22 cellular contexts compared by ENCODE assay signal in genomic region chr5:180628827-180629702, GRCh38. TPM values are rescaled to one million over a fixed set of nuclear protein-coding genes. Genes with fewer than 3 reads are reported as not detected.
DNase-seq lines count a peak whose midpoint lies in the region; ATAC-seq and TF ChIP-seq lines count a peak whose summit lies in the region.
"Had no signal": no experiment of that assay in that cellular context is flagged by ENCODE, and none has a peak within 500 bp of the region (broad histone marks: within the 10 kb centered on the region; RNA-seq: fewer than 3 reads in every experiment).

No MANE protein-coding gene starts in this region.

- no peak overlapping the region for H3K18ac ChIP-seq in mesenchymal stem cell (ENCODE audit: low read depth in 1 of 2, low read length in 2 of 2)

- H2AK5ac ChIP-seq in mesenchymal stem cell (ENCODE audit: low read length, severe bottlenecking), result no peak overlapping the region

- H2AFZ ChIP-seq in mesenchymal stem cell (ENCODE audit: low read depth, low read length), result no peak overlapping the region

- ATAC-seq in Right ventricle myocardium inferior (no peak), left ventricle myocardium superior (no peak)
- ATAC-seq: A549 had no signal

- peaks cover 0 to 4% of the 10 kb centered on the region in 2 donors for H3K4me1 ChIP-seq in right atrium auricular region
- no peaks in the 10 kb centered on the region for H3K4me1 ChIP-seq in mesenchymal stem cell (ENCODE audit: control insufficient read depth, insufficient read depth, low read depth, low read length)
- H3K4me1 ChIP-seq: A549, BE2C had no signal

- no peak overlapping the region for H3K4me2 ChIP-seq in mesenchymal stem cell (ENCODE audit: low read length, poor library complexity, severe bottlenecking)
- H3K4me2 ChIP-seq: A549 had no signal

- H3K9me3 ChIP-seq in right atrium auricular region, result no peaks in the 10 kb centered on the region
- H3K9me3 ChIP-seq in mesenchymal stem cell (ENCODE audit: control insufficient read depth, low read length), result no peaks in the 10 kb centered on the region
- H3K9me3 ChIP-seq: A549; BE2C; BLaER1 treated with 17β-estradiol and CSF1 and Interleukin-3, amounts not matched to agents 10 nM and 100 nM had no signal

- H2BK15ac ChIP-seq in mesenchymal stem cell (ENCODE audit: low read depth, poor library complexity, severe bottlenecking), result no peak overlapping the region

- H3K27me3 ChIP-seq in right atrium auricular region (no peaks in the 10 kb centered on the region), mesenchymal stem cell (ENCODE audit: control insufficient read depth in 1 of 2, insufficient read depth in 1 of 2, low read length in 2 of 2) (peaks cover 0 to 26% of the 10 kb centered on the region in 2 experiments)
- H3K27me3 ChIP-seq: BE2C; BLaER1 treated with 17β-estradiol and CSF1 and Interleukin-3, amounts not matched to agents 10 nM and 100 nM had no signal

- no peak overlapping the region for H3K14ac ChIP-seq in mesenchymal stem cell (ENCODE audit: low read length in 2 of 2)

- H3K4me3 ChIP-seq in right atrium auricular region (no peak overlapping the region), mesenchymal stem cell (ENCODE audit: insufficient read depth in 1 of 2, low read depth in 1 of 2, low read length in 2 of 2) (no peak overlapping the region)
- H3K4me3 ChIP-seq: A549; BLaER1 treated with 17β-estradiol and CSF1 and Interleukin-3, amounts not matched to agents 10 nM and 100 nM had no signal

- H3K79me1 ChIP-seq in mesenchymal stem cell (replicated peaks; ENCODE audit: low read length, poor library complexity, severe bottlenecking), result no peaks in the 10 kb centered on the region

- H4K91ac ChIP-seq in mesenchymal stem cell (ENCODE audit: low read length), result peak overlapping the region; percentile 18

- DNase-seq in Right ventricle myocardium inferior (ENCODE audit: missing footprints) (peak; percentile 60), right atrium auricular region (ENCODE audit: low spot score) (no peak), left ventricle myocardium superior (peak; percentile 2), cardiac septum (ENCODE audit: low spot score) (no peak), mesenchymal stem cell (no peak), EL (no peak), OCI-M2 (lab: John Stamatoyannopoulos, UW; ENCODE audit: unreplicated experiment) (no peak)
- DNase-seq: ACHN; AML-193; BE2C; Calu3; CD4-positive, alpha-beta memory T cell; COR-L47; DMS53; DMS79 treated with DMSO at 0.1 percent for 48 hours; GOT3; H7; HCEC 1CT had no signal

- intact Hi-C loops in Right ventricle myocardium inferior (cut with DNase I) (no loop called here), left ventricle myocardium superior (cut with micrococcal nuclease) (no loop called here), cardiac septum (cut with DNase I) (no loop called here)

- H3K36me3 ChIP-seq in right atrium auricular region (no peaks in the 10 kb centered on the region), mesenchymal stem cell (ENCODE audit: control insufficient read depth in 1 of 2, insufficient read depth in 2 of 2, low read depth in 1 of 2, low read length in 2 of 2) (no peaks in the 10 kb centered on the region)
- H3K36me3 ChIP-seq: BE2C; BLaER1 treated with 17β-estradiol and CSF1 and Interleukin-3, amounts not matched to agents 10 nM and 100 nM had no signal

- no peak overlapping the region for H2BK120ac ChIP-seq in mesenchymal stem cell (ENCODE audit: low read depth, low read length)

- H3K23ac ChIP-seq in mesenchymal stem cell (ENCODE audit: low read length in 2 of 2), result no peak overlapping the region

- H3K27ac ChIP-seq in right atrium auricular region, result no peak overlapping the region
- H3K27ac ChIP-seq in mesenchymal stem cell (ENCODE audit: low read length, poor library complexity, severe bottlenecking), result no peak overlapping the region
- H3K27ac ChIP-seq: 22Rv1; A549; BLaER1 treated with 17β-estradiol and CSF1 and Interleukin-3, amounts not matched to agents 10 nM and 100 nM had no signal

- H3K4ac ChIP-seq in mesenchymal stem cell (ENCODE audit: low read depth in 1 of 2, low read length in 2 of 2), result no peak overlapping the region

- no peak overlapping the region for H3K9ac ChIP-seq in mesenchymal stem cell (ENCODE audit: low read length)
- H3K9ac ChIP-seq: BLaER1 treated with 17β-estradiol and CSF1 and Interleukin-3, amounts not matched to agents 10 nM and 100 nM had no signal

- no peak overlapping the region for H4K8ac ChIP-seq in mesenchymal stem cell (ENCODE audit: low read length)

- no peak for TF ChIP-seq CTCF in right atrium auricular region (IDR thresholded peaks at IDR 0.05)

- WGBS in mesenchymal stem cell, result 89% methylated on average over 44 of the region's 44 CpGs

- H2BK5ac ChIP-seq in mesenchymal stem cell (ENCODE audit: low read depth, low read length, poor library complexity, severe bottlenecking), result no peak overlapping the region

- no peak overlapping the region for H2BK12ac ChIP-seq in mesenchymal stem cell (ENCODE audit: low read length in 2 of 2)

RNA-seq across cellular contexts. Expression of gene FLT4, which starts 20.3 kb away (rescaled TPM):
- total RNA-seq in Right ventricle myocardium inferior (5.5 TPM), right atrium auricular region (1 to 10 TPM; 2.0 to 4.2 TPM), left ventricle myocardium superior (8.0 TPM), cardiac septum (5.8 TPM)
- not detected for polyA plus RNA-seq in mesenchymal stem cell (2013, experiment 1 of 2)
- 0.01 TPM for polyA plus RNA-seq in mesenchymal stem cell (2013, experiment 2 of 2)
- total RNA-seq: Calu3 had no signal

RNA-seq across cellular contexts. Expression of gene SCGB3A1, which starts 37.8 kb away (rescaled TPM):
- total RNA-seq in Right ventricle myocardium inferior (not detected), right atrium auricular region (not detected), left ventricle myocardium superior (not detected), cardiac septum (not detected)
- polyA plus RNA-seq in mesenchymal stem cell (2013, experiment 1 of 2), result not detected
- not detected for polyA plus RNA-seq in mesenchymal stem cell (2013, experiment 2 of 2)
- total RNA-seq: Calu3; CD4-positive, alpha-beta memory T cell; Daoy; H7 had no signal
- polyA plus RNA-seq: A549; CD4-positive, alpha-beta memory T cell had no signal

Comparison
In these comparisons a context has a peak if more than half of its experiments do, and no peak if none do; other contexts are left out.
1. DNase-seq: peak in Right ventricle myocardium inferior (single experiment) and left ventricle myocardium superior (single experiment); none in right atrium auricular region (single experiment), cardiac septum (single experiment), mesenchymal stem cell (single experiment), EL (single experiment) and OCI-M2 (single experiment).